ENCODE assay signal across 18 cellular contexts in genomic region chr1:39635205-39635870, GRCh38. TPM values are rescaled to one million over a fixed set of nuclear protein-coding genes. Genes with fewer than 3 reads are reported as not detected.
A peak's percentile ranks its signal among the peaks of the same experiment; 100 is the strongest.
DNase-seq lines count a peak whose midpoint lies in the region; ATAC-seq and TF ChIP-seq lines count a peak whose summit lies in the region.
"Had no signal": no experiment of that assay in that cellular context is flagged by ENCODE, and none has a peak within 500 bp of the region (broad histone marks: within the 10 kb centered on the region; RNA-seq: fewer than 3 reads in every experiment).

No MANE protein-coding gene starts in this region.

- TF ChIP-seq CTCF in fibroblast of pulmonary artery (IDR thresholded peaks at IDR 0.05; ENCODE audit: low read length, missing control alignments) (no peak), nephron (IDR thresholded peaks at IDR 0.05; ENCODE audit: unreplicated experiment in 3 of 3) (no peak), transverse colon (IDR thresholded peaks at IDR 0.05) (no peak), CD14-positive monocyte (IDR thresholded peaks at IDR 0.05) (no peak)

- TF ChIP-seq POLR2A in transverse colon (IDR thresholded peaks at IDR 0.05), result no peak

- in situ Hi-C loops in transverse colon (cut with MboI; ENCODE audit: low pct_ligation_motif_present in 1 of 4, low pct_unique_long_range_greater_than_20kb in 1 of 4, low sequenced_read_pairs in 3 of 4), result no loop called here

- H3K4me3 ChIP-seq in SJCRH30 (peak overlapping the region; percentile 90), fibroblast of pulmonary artery (replicated peaks; ENCODE audit: low read depth, low read length) (no peak overlapping the region), transverse colon (no peak overlapping the region)
- H3K4me3 ChIP-seq: Peyer's patch had no signal

- DNase-seq in SJCRH30, result peak; percentile 87 to 96
- peak; percentile 38 for DNase-seq in fibroblast of pulmonary artery (ENCODE audit: low read depth)
- DNase-seq in transverse colon, result no peak
- DNase-seq in activated CD8-positive, alpha-beta memory T cell treated with anti-CD3 and anti-CD28 coated beads, Interleukin-2, amount 50 U/mL, for 48 hours, result no peak
- no peak for DNase-seq in AG08395 (ENCODE audit: low spot score)
- DNase-seq in CD14-positive monocyte (ENCODE audit: low spot score), result no peak
- DNase-seq: activated CD8-positive, alpha-beta memory T cell treated with anti-CD3 and anti-CD28 coated beads for 24 hours; activated effector memory CD4-positive, alpha-beta T cell treated with Interleukin-2 at 50 U/mL for 16 hours; BE2C; effector CD8-positive, alpha-beta T cell; NCI-H1694; Peyer's patch had no signal

- H3K9me3 Mint-ChIP-seq in nephron (no peaks in the 10 kb centered on the region), CD14-positive monocyte (no peaks in the 10 kb centered on the region)
- H3K9me3 Mint-ChIP-seq: stimulated activated naive CD8-positive, alpha-beta T cell treated with anti-CD3 and anti-CD28 coated beads, Interleukin-15, Interleukin-2, amounts not matched to agents 100 ng/mL and 50 ng/mL, for 24 hours had no signal

- peaks cover 25% of the 10 kb centered on the region for H3K36me3 ChIP-seq in SJCRH30
- H3K36me3 ChIP-seq in transverse colon, result no peaks in the 10 kb centered on the region
- H3K36me3 ChIP-seq: BE2C, Peyer's patch had no signal

- H3K27me3 Mint-ChIP-seq in nephron (ENCODE audit: low read depth), result no peaks in the 10 kb centered on the region
- peaks cover 6 to 25% (median 18%) of the 10 kb centered on the region in 3 donors for H3K27me3 Mint-ChIP-seq in CD14-positive monocyte (ENCODE audit: low read depth in 3 of 3)

- no peak for ATAC-seq in GM19351 (IDR thresholded peaks at IDR 0.05; ENCODE audit: unreplicated experiment)

- no peaks in the 10 kb centered on the region for H3K27me3 ChIP-seq in SJCRH30
- peaks cover 67% of the 10 kb centered on the region for H3K27me3 ChIP-seq in transverse colon
- H3K27me3 ChIP-seq: BE2C, Peyer's patch had no signal

- peak overlapping the region; percentile 89 for H3K27ac ChIP-seq in SJCRH30
- peak overlapping the region; percentile 8 to 46 (median 26) for H3K27ac ChIP-seq in transverse colon

- H3K36me3 Mint-ChIP-seq in nephron (ENCODE audit: low read depth), result peaks cover 14% of the 10 kb centered on the region
- no peaks in the 10 kb centered on the region for H3K36me3 Mint-ChIP-seq in CD14-positive monocyte

- H3K9me3 ChIP-seq in SJCRH30 (replicated peaks), result no peaks in the 10 kb centered on the region
- no peaks in the 10 kb centered on the region for H3K9me3 ChIP-seq in transverse colon
- H3K9me3 ChIP-seq: BE2C, Peyer's patch had no signal

- intact Hi-C loops in transverse colon (cut with DNase I; ENCODE audit: low total_unique reads), result no loop called here
- intact Hi-C loops in CD14-positive monocyte (cut with micrococcal nuclease), result no loop called here

- peaks cover 56% of the 10 kb centered on the region for H3K4me1 ChIP-seq in SJCRH30
- peaks cover 0 to 14% (median 3%) of the 10 kb centered on the region in 4 donors for H3K4me1 ChIP-seq in transverse colon
- H3K4me1 ChIP-seq: BE2C had no signal

- H3K27ac Mint-ChIP-seq in nephron, result peak overlapping the region; percentile 90 to 97 (median 96)
- H3K27ac Mint-ChIP-seq in CD14-positive monocyte, result no peak overlapping the region
- H3K27ac Mint-ChIP-seq: stimulated activated naive CD8-positive, alpha-beta T cell treated with anti-CD3 and anti-CD28 coated beads, Interleukin-15, Interleukin-2, amounts not matched to agents 100 ng/mL and 50 ng/mL, for 24 hours had no signal

- H3K4me1 Mint-ChIP-seq in nephron (peaks cover 75% of the 10 kb centered on the region), CD14-positive monocyte (peaks cover 5% of the 10 kb centered on the region)

- 78 to 89% methylated on average over 3 to 12 of the region's 12 CpGs for WGBS in transverse colon (ENCODE audit: low coverage in 1 of 2), 2 donors

- TF ChIP-seq EP300 in transverse colon (IDR thresholded peaks at IDR 0.05; ENCODE audit: low read depth), result no peak

- peak overlapping the region; percentile 77 to 89 (median 86) for H3K4me3 Mint-ChIP-seq in nephron
- H3K4me3 Mint-ChIP-seq in CD14-positive monocyte, result no peak overlapping the region
- H3K4me3 Mint-ChIP-seq: stimulated activated naive CD8-positive, alpha-beta T cell treated with anti-CD3 and anti-CD28 coated beads, Interleukin-15, Interleukin-2, amounts not matched to agents 100 ng/mL and 50 ng/mL, for 24 hours had no signal

RNA-seq across cellular contexts. Expression of gene HEYL, which starts 4.1 kb away (rescaled TPM):
- 61.9 and 66.5 TPM in 2 replicates for total RNA-seq in SJCRH30 (2014; rRNA removed; shearing (Covaris generic))
- total RNA-seq in transverse colon, result 10 to 100 TPM in 1 of 4 donors, 1 to 10 TPM in 3; 1.2 to 12.1 (median 2.5) TPM
- polyA plus RNA-seq in CD14-positive monocyte, result under 1 TPM; 0.04 to 0.15 TPM
- polyA plus RNA-seq: keratinocyte, neural cell had no signal

RNA-seq across cellular contexts. Expression of gene NT5C1A, which starts 36.6 kb away (rescaled TPM):
- total RNA-seq in SJCRH30 (2014; rRNA removed; shearing (Covaris generic)), result 0.12 TPM in 1 of 2 replicates, not detected in the other
- total RNA-seq in transverse colon, result not detected
- not detected for polyA plus RNA-seq in CD14-positive monocyte
- total RNA-seq: glomerular endothelial cell, Peyer's patch had no signal
- polyA plus RNA-seq: keratinocyte, neural cell had no signal

RNA-seq across cellular contexts. Expression of gene HPCAL4, which starts 55.9 kb away (rescaled TPM):
- 0.42 and 0.53 TPM in 2 replicates for total RNA-seq in SJCRH30 (2014; rRNA removed; shearing (Covaris generic))
- under 1 TPM in 2 of 4 donors, not detected in 2; 0.14 to 0.16 TPM for total RNA-seq in transverse colon
- under 1 TPM in 1 of 2 donors, not detected in 1; 0.03 TPM for polyA plus RNA-seq in CD14-positive monocyte
- total RNA-seq: glomerular endothelial cell had no signal
- polyA plus RNA-seq: keratinocyte had no signal

RNA-seq across cellular contexts. Expression of gene PABPC4, which starts 58.7 kb away (rescaled TPM):
- 254 and 270 TPM in 2 replicates for total RNA-seq in SJCRH30 (2014; rRNA removed; shearing (Covaris generic))
- total RNA-seq in transverse colon, result 100 to 1,000 TPM in 3 of 4 donors, 10 to 100 TPM in 1; 79.1 to 193 (median 142) TPM
- 10 to 100 TPM; 11.5 to 15.5 TPM for polyA plus RNA-seq in CD14-positive monocyte

Comparison
In these comparisons a context has a peak if more than half of its experiments do, and no peak if none do; other contexts are left out.
1. DNase-seq: peak in SJCRH30 (2 of 2) and fibroblast of pulmonary artery (single experiment); none in transverse colon (single experiment), activated CD8-positive, alpha-beta memory T cell treated with anti-CD3 and anti-CD28 coated beads, Interleukin-2, amount 50 U/mL, for 48 hours (single experiment), AG08395 (single experiment) and CD14-positive monocyte (single experiment).
2. H3K27ac Mint-ChIP-seq: peak in nephron (3 of 3); none in CD14-positive monocyte (0 of 7).
3. H3K4me3 Mint-ChIP-seq: peak in nephron (3 of 3); none in CD14-positive monocyte (0 of 2).